Comparison of ENCODE assay signal across 8 cellular contexts in genomic region chr22:44558676-44559075, GRCh38.
DNase-seq lines count a peak whose midpoint lies in the region; TF ChIP-seq lines count a peak whose summit lies in the region.
"Not testable (repeated sequence)": the region's sequence is repeated elsewhere in the genome, so short reads cannot be mapped to it uniquely, and the experiment has no call there.

No MANE protein-coding gene starts in this region.

- peak overlapping the region; percentile 43 for H3K4me2 ChIP-seq in PC-9

- H2AFZ ChIP-seq in ACC112 (ENCODE audit: low read length, unreplicated experiment); PC-9: not testable (repeated sequence)

- not testable (repeated sequence) for H3K36me3 ChIP-seq in ACC112 (ENCODE audit: insufficient read depth, low read length); PC-9 (ENCODE audit: low read depth)

- H3K4me3 ChIP-seq in ACC112 (ENCODE audit: low read depth, low read length); PC-9; fibroblast of villous mesenchyme (ENCODE audit: low read depth, low read length): not testable (repeated sequence)

- CTCF ChIA-PET in PC-9 (lab: Charles Lee), result not testable (repeated sequence)

- H3K4me1 ChIP-seq in ACC112 (ENCODE audit: control insufficient read depth, insufficient read depth, low read length, unreplicated experiment), result not testable (repeated sequence)
- peaks cover 26% of the 10 kb centered on the region for H3K4me1 ChIP-seq in PC-9 (replicated peaks; ENCODE audit: insufficient read depth)

- H3K79me2 ChIP-seq in ACC112 (ENCODE audit: control insufficient read depth, insufficient read depth, low read length, unreplicated experiment); PC-9 (ENCODE audit: low read depth): not testable (repeated sequence)

- H3K27me3 ChIP-seq in ACC112 (ENCODE audit: insufficient read depth, low read length); PC-9 (ENCODE audit: insufficient read depth, low read depth): not testable (repeated sequence)

- not testable (repeated sequence) for H4K20me1 ChIP-seq in PC-9 (ENCODE audit: insufficient read depth)

- intact Hi-C loops in PC-9 (cut with micrococcal nuclease; ENCODE audit: unreplicated experiment), result loop anchor here (10.0 kb wide), 2 partner anchors 74 to 114 kb away; no protein-coding TSS in a partner anchor
- intact Hi-C loops in posterior vena cava (cut with DNase I), result not testable (repeated sequence)

- H3F3A ChIP-seq in PC-9 (ENCODE audit: insufficient read depth, low read depth), result 0 out of 2 replicates have a peak, but pooled peaks cover 13% of the 10 kb centered on the region

- TF ChIP-seq CTCF in PC-9 (conservative IDR thresholded peaks at IDR 0.05); fibroblast of villous mesenchyme (IDR thresholded peaks at IDR 0.05; ENCODE audit: insufficient read depth, low read depth, low read length): not testable (repeated sequence)

- not testable (repeated sequence) for BruUV-seq in PC-9 (replicated peaks; lab: Mats Ljungman, UMichigan)

- peak overlapping the region; percentile 50; the same call in 1 of the 2 replicates for H3K27ac ChIP-seq in ACC112 (ENCODE audit: low read depth, low read length)
- H3K27ac ChIP-seq in PC-9, result peak overlapping the region; percentile 47

- not testable (repeated sequence) for H3K9me2 ChIP-seq in PC-9 (ENCODE audit: insufficient read depth)

- DNase-seq in GM04503 (ENCODE audit: low read depth), result peak; percentile 40
- DNase-seq in M059J (ENCODE audit: low read depth), result peak; percentile 46
- peak; percentile 34 to 81 for DNase-seq in PC-9
- peak; percentile 9 for DNase-seq in activated effector memory CD4-positive, alpha-beta T cell treated with anti-CD3 and anti-CD28 coated beads, Interleukin-2, amount 50 U/mL, for 16 hours
- peak; percentile 31 for DNase-seq in dedifferentiated amniotic fluid mesenchymal stem cell (ENCODE audit: extremely low spot score)
- peak; percentile 56 for DNase-seq in fibroblast of villous mesenchyme (ENCODE audit: low read depth)
- peak; percentile 47 for DNase-seq in posterior vena cava (ENCODE audit: low spot score)

- POLR2A ChIA-PET in PC-9 (lab: Charles Lee; ENCODE audit: unreplicated experiment), result interaction anchor here (0.7 kb wide), 1 partner anchor 76 kb away, joined by 3 read pairs; no protein-coding TSS in a partner anchor

- not testable (repeated sequence) for H3K9me3 ChIP-seq in PC-9 (ENCODE audit: insufficient read depth, low read depth)
